In genomic region chr22:17581056-17581455, GRCh38 we compare ENCODE assay signal across 27 cellular contexts. TPM values are rescaled to one million over a fixed set of nuclear protein-coding genes. Genes with fewer than 3 reads are reported as not detected.
"Had no signal": no experiment of that assay in that cellular context is flagged by ENCODE, and none has a peak within 500 bp of the region (broad histone marks: within the 10 kb centered on the region; RNA-seq: fewer than 3 reads in every experiment).

No MANE protein-coding gene starts in this region.

- DNase-seq: activated CD4-positive, alpha-beta T cell treated with anti-CD3 and anti-CD28 coated beads, Interleukin-2, amount 50 U/mL, for 1 hour; activated CD4-positive, CD25-positive, alpha-beta regulatory T cell treated with anti-CD3 and anti-CD28 coated beads, Interleukin-2, amount 50 U/mL, for 72 hours; activated CD8-positive, alpha-beta memory T cell treated with anti-CD3 and anti-CD28 coated beads, Interleukin-2, amount 50 U/mL, for 48 hours; activated gamma-delta T cell treated with Interleukin-2 at 50 U/mL for 16 hours; activated T-cell treated with anti-CD3 and anti-CD28 coated beads, Interleukin-2, amount 50 U/mL, for 72 hours; dermis blood vessel endothelial cell; effector memory CD8-positive, alpha-beta T cell; foreskin fibroblast; nephron progenitor cell; small intestine; stimulated activated CD4-positive, alpha-beta T cell treated with anti-CD3 and anti-CD28 coated beads, Interleukin-15, amount 100 ng/mL, for 24 hours; stimulated activated CD4-positive, alpha-beta T cell treated with anti-CD3 and anti-CD28 coated beads, Interleukin-4, amount 100 ng/mL, for 1 hour; T-helper 17 cell; tibial artery had no signal

- H3K27ac ChIP-seq: adrenal gland, epithelial cell of prostate, hepatocyte, right atrium auricular region, tibial artery, VCaP had no signal

- H3K4me2 ChIP-seq: hepatocyte had no signal

- H2AFZ ChIP-seq: hepatocyte had no signal

- H3K36me3 ChIP-seq: adrenal gland, right atrium auricular region, tibial artery had no signal

- H3K4me1 ChIP-seq: adrenal gland, tibial artery had no signal

- H3K79me2 ChIP-seq: hepatocyte had no signal

- FAIRE-seq: bronchial epithelial cell, islet of Langerhans, small intestine, urothelium cell line had no signal

- H3K27me3 ChIP-seq: adrenal gland, hepatocyte, right atrium auricular region had no signal

- H3K9me3 ChIP-seq: adrenal gland, right atrium auricular region, tibial artery had no signal

- H3K4me3 ChIP-seq: adrenal gland, hepatocyte, lung, right atrium auricular region, tibial artery had no signal

- ATAC-seq: activated T-cell treated with anti-CD3 and anti-CD28 coated beads, Interleukin-2, amount 50 U/mL, for 72 hours; effector memory CD8-positive, alpha-beta T cell; stimulated activated effector memory CD8-positive, alpha-beta T cell treated with anti-CD3 and anti-CD28 coated beads, Interleukin-12 subunit alpha, Interleukin-12 subunit beta, amount 100 ng/mL, for 72 hours; T-helper 17 cell had no signal

RNA-seq across cellular contexts. Expression of gene SLC25A18, which starts 17.8 kb away (rescaled TPM):
- total RNA-seq: activated naive CD4-positive, alpha-beta T cell treated with anti-CD3 and anti-CD28 coated beads, Interleukin-2, amount 50 U/mL, for 72 hours; activated T-cell treated with anti-CD3 and anti-CD28 coated beads, Interleukin-2, amount 50 U/mL, for 72 hours; bronchial epithelial cell; chondrocyte; dermis blood vessel endothelial cell; glomerular endothelial cell; T-helper 17 cell had no signal
